In genomic region chr4:97027989-97028388, GRCh38 we compare ENCODE assay signal across 32 cellular contexts.
"Had no signal": no experiment of that assay in that cellular context is flagged by ENCODE, and none has a peak within 500 bp of the region (broad histone marks: within the 10 kb centered on the region; RNA-seq: fewer than 3 reads in every experiment).

No MANE protein-coding gene starts in this region.

- H3K36me3 Mint-ChIP-seq: activated naive CD4-positive, alpha-beta T cell treated with anti-CD3 and anti-CD28 coated beads, Interleukin-2, amount 50 U/mL, for 24 hours; activated naive CD8-positive, alpha-beta T cell treated with anti-CD3 and anti-CD28 coated beads, Interleukin-2, amount 10 ng/mL, durations not matched to agents 7 days and 5 days had no signal

- H3K9me3 Mint-ChIP-seq: activated CD4-positive, alpha-beta T cell treated with anti-CD3 and anti-CD28 coated beads, Interleukin-2, amount 10 ng/mL, durations not matched to agents 24 days and 14 days; activated naive CD4-positive, alpha-beta T cell treated with anti-CD3 and anti-CD28 coated beads, Interleukin-2, amount 50 U/mL, for 24 hours; activated naive CD8-positive, alpha-beta T cell treated with anti-CD3 and anti-CD28 coated beads, Interleukin-2, amount 10 ng/mL, durations not matched to agents 7 days and 5 days; activated T-helper 2 cell treated with anti-CD3 and anti-CD28 coated beads, Interferon-gamma antibody, Interleukin-2, Interleukin-4, amounts not matched to agents 10 μg/mL and 5 μg/mL and 100 μg/mL, durations not matched to agents 14 hours and 24 hours and 36 hours had no signal

- H3K4me3 Mint-ChIP-seq: activated CD4-positive, alpha-beta T cell treated with anti-CD3 and anti-CD28 coated beads, Interleukin-2, amount 10 ng/mL, durations not matched to agents 24 days and 14 days; activated CD8-positive, alpha-beta T cell treated with anti-CD3 and anti-CD28 coated beads, Interleukin-2, amount 10 ng/mL, durations not matched to agents 7 days and 5 days; activated naive CD4-positive, alpha-beta T cell treated with anti-CD3 and anti-CD28 coated beads, Interleukin-2, amount 50 U/mL, for 24 hours; activated naive CD8-positive, alpha-beta T cell treated with anti-CD3 and anti-CD28 coated beads, Interleukin-2, amount 10 ng/mL, durations not matched to agents 7 days and 5 days; activated T-cell treated with anti-CD3 and anti-CD28 coated beads, Interleukin-2, amount 50 U/mL, for 24 hours; T-helper 1 cell treated with Interleukin-12 subunit alpha and Interleukin-12 subunit beta and Interleukin-4 antibody, amounts not matched to agents 30 μg/mL and 1 μg/mL, for 36 hours; T-helper 2 cell treated with Interferon-gamma antibody and Interleukin-4, amounts not matched to agents 5 μg/mL and 100 μg/mL, for 36 hours had no signal

- H3K9me3 ChIP-seq: body of pancreas, breast epithelium, MG63, Peyer's patch, SJSA1, SK-N-SH had no signal

- H3K4me1 ChIP-seq: body of pancreas, breast epithelium, Peyer's patch, SJSA1 had no signal

- H3K4me1 Mint-ChIP-seq: activated CD4-positive, alpha-beta T cell treated with anti-CD3 and anti-CD28 coated beads, Interleukin-2, amount 10 ng/mL, durations not matched to agents 24 days and 14 days; activated naive CD4-positive, alpha-beta T cell treated with anti-CD3 and anti-CD28 coated beads, Interleukin-2, amount 50 U/mL, for 24 hours; activated naive CD8-positive, alpha-beta T cell treated with anti-CD3 and anti-CD28 coated beads, Interleukin-2, amount 10 ng/mL, durations not matched to agents 7 days and 5 days had no signal

- H3K36me3 ChIP-seq: breast epithelium, MG63, Peyer's patch, SJSA1 had no signal

- H3K4me3 ChIP-seq: body of pancreas, breast epithelium, MG63, Peyer's patch, SJSA1 had no signal

- H3K27ac Mint-ChIP-seq: activated CD4-positive, alpha-beta T cell treated with anti-CD3 and anti-CD28 coated beads, Interleukin-2, amount 10 ng/mL, durations not matched to agents 24 days and 14 days; activated CD8-positive, alpha-beta T cell treated with anti-CD3 and anti-CD28 coated beads, Interleukin-2, amount 10 ng/mL, durations not matched to agents 7 days and 5 days; activated naive CD4-positive, alpha-beta T cell treated with anti-CD3 and anti-CD28 coated beads, Interleukin-2, amount 50 U/mL, for 24 hours; activated naive CD8-positive, alpha-beta T cell treated with anti-CD3 and anti-CD28 coated beads, Interleukin-2, amount 10 ng/mL, durations not matched to agents 7 days and 5 days; activated T-cell treated with anti-CD3 and anti-CD28 coated beads, Interleukin-2, amount 50 U/mL, for 24 hours; activated T-helper 2 cell treated with anti-CD3 and anti-CD28 coated beads, Interferon-gamma antibody, Interleukin-2, Interleukin-4, amounts not matched to agents 10 μg/mL and 5 μg/mL and 100 μg/mL, durations not matched to agents 14 hours and 24 hours and 36 hours; T-helper 1 cell treated with Interleukin-12 subunit alpha and Interleukin-12 subunit beta and Interleukin-4 antibody, amounts not matched to agents 30 μg/mL and 1 μg/mL, for 36 hours; T-helper 2 cell treated with Interferon-gamma antibody and Interleukin-4, amounts not matched to agents 5 μg/mL and 100 μg/mL, for 36 hours had no signal

- H3K27me3 Mint-ChIP-seq: activated CD4-positive, alpha-beta T cell treated with anti-CD3 and anti-CD28 coated beads, Interleukin-2, amount 10 ng/mL, durations not matched to agents 24 days and 14 days; activated naive CD4-positive, alpha-beta T cell treated with anti-CD3 and anti-CD28 coated beads, Interleukin-2, amount 50 U/mL, for 24 hours; activated naive CD8-positive, alpha-beta T cell treated with anti-CD3 and anti-CD28 coated beads, Interleukin-2, amount 10 ng/mL, durations not matched to agents 7 days and 5 days; activated T-cell treated with anti-CD3 and anti-CD28 coated beads, Interleukin-2, amount 50 U/mL, for 24 hours had no signal

- H3K27me3 ChIP-seq: body of pancreas, breast epithelium, MG63, Peyer's patch, SJSA1 had no signal

- H3K27ac ChIP-seq: body of pancreas, breast epithelium, Peyer's patch, SJSA1 had no signal

- DNase-seq: activated CD4-positive, alpha-beta T cell treated with anti-CD3 and anti-CD28 coated beads, Interleukin-2, amount 10 ng/mL, durations not matched to agents 24 days and 14 days; activated CD4-positive, alpha-beta T cell treated with anti-CD3 and anti-CD28 coated beads, Interleukin-2, amount 50 U/mL, for 4 hours; activated CD8-positive, alpha-beta T cell treated with anti-CD3 and anti-CD28 coated beads, Interleukin-2, amount 10 ng/mL, durations not matched to agents 7 days and 5 days; activated gamma-delta T cell; activated naive CD4-positive, alpha-beta T cell treated with Interleukin-2 at 50 U/mL for 16 hours; activated naive CD8-positive, alpha-beta T cell treated with anti-CD3 and anti-CD28 coated beads, Interleukin-2, amount 10 ng/mL, durations not matched to agents 7 days and 5 days; activated T-cell treated with anti-CD3 and anti-CD28 coated beads, Interleukin-2, amount 50 U/mL, for 24 hours; body of pancreas; Karpas-422; KBM-7; MG63; NCI-H1048; NCI-H1105 treated with DMSO at 0.1 percent for 48 hours; NCI-H1436; NCI-H1694; NCI-H1930; NCI-H2081 treated with DMSO at 0.1 percent for 48 hours; NCI-H2171; NCI-H345; NCI-H524 treated with DMSO at 0.1 percent for 48 hours; NK-92 treated with Interleukin-12 subunit alpha and Interleukin-12 subunit beta, amount 100 ng/mL, for 24 hours; PC-3; Peyer's patch; RPMI8226; SHP77 treated with DMSO at 0.1 percent for 48 hours; SK-N-SH had no signal
